ENCODE assay signal across 1 cellular context in the genomic region with DNA sequence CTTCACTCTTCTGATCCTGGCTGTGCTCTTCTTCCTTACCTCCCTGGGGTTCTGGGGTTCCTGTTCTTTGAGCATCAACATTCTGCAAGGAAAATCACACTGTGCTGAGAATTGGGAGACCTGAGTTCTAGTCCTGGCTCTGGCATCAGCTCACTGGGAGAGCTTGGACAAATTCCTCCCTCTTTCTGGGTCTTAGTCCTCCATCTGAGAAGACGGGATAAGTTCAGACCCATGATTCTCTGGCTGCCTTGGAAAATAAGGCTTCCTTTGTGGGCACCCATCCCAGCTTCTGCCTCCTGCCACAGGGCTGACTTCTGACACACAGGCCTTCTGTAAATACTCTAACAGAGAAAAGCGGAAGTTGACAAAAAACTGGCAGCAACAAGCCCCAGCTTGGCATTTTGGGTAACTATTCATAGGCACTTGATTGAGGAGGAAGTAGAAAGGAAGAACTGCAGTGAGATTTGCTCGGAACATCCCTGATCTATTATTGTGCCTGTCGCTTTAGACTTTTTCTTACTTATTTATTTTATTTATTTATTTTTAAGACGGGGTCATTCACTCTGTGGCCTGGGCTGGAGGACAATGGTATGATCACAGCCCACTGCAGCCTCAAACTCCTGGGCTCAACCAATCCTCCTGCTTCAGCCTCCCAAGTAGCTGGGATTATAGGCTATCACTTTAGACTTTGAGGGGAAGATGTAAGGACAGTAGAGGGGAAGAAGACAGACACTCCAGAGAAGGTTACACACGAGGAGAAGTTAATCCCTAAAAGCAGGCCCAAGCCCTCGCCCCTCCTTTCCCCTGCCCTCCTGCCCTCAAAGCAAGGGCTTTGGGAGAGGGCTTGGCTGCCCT.
TF ChIP-seq lines count a peak whose summit lies in the region.

No MANE protein-coding gene starts in this region.

TF ChIP-seq in GM12878, 131 proteins besides CTCF, POLR2A, EP300 and RAD21 (continued from another document and continues in another):
- no peak for TF ChIP-seq TCF12 (IDR thresholded peaks at IDR 0.05; ENCODE audit: low read depth, low read length)
- TF ChIP-seq, protein P1, sequence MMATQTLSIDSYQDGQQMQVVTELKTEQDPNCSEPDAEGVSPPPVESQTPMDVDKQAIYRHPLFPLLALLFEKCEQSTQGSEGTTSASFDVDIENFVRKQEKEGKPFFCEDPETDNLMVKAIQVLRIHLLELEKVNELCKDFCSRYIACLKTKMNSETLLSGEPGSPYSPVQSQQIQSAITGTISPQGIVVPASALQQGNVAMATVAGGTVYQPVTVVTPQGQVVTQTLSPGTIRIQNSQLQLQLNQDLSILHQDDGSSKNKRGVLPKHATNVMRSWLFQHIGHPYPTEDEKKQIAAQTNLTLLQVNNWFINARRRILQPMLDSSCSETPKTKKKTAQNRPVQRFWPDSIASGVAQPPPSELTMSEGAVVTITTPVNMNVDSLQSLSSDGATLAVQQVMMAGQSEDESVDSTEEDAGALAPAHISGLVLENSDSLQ (IDR thresholded peaks at IDR 0.05), result peak; percentile 47; the same call in 1 of the 2 replicates
- TF ChIP-seq, protein P2, sequence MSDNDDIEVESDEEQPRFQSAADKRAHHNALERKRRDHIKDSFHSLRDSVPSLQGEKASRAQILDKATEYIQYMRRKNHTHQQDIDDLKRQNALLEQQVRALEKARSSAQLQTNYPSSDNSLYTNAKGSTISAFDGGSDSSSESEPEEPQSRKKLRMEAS (IDR thresholded peaks at IDR 0.05; ENCODE audit: low read depth, low read length), result no peak
- TF ChIP-seq, protein P3, sequence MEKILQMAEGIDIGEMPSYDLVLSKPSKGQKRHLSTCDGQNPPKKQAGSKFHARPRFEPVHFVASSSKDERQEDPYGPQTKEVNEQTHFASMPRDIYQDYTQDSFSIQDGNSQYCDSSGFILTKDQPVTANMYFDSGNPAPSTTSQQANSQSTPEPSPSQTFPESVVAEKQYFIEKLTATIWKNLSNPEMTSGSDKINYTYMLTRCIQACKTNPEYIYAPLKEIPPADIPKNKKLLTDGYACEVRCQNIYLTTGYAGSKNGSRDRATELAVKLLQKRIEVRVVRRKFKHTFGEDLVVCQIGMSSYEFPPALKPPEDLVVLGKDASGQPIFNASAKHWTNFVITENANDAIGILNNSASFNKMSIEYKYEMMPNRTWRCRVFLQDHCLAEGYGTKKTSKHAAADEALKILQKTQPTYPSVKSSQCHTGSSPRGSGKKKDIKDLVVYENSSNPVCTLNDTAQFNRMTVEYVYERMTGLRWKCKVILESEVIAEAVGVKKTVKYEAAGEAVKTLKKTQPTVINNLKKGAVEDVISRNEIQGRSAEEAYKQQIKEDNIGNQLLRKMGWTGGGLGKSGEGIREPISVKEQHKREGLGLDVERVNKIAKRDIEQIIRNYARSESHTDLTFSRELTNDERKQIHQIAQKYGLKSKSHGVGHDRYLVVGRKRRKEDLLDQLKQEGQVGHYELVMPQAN (conservative IDR thresholded peaks at IDR 0.05), result no peak
- TF ChIP-seq, protein P4, sequence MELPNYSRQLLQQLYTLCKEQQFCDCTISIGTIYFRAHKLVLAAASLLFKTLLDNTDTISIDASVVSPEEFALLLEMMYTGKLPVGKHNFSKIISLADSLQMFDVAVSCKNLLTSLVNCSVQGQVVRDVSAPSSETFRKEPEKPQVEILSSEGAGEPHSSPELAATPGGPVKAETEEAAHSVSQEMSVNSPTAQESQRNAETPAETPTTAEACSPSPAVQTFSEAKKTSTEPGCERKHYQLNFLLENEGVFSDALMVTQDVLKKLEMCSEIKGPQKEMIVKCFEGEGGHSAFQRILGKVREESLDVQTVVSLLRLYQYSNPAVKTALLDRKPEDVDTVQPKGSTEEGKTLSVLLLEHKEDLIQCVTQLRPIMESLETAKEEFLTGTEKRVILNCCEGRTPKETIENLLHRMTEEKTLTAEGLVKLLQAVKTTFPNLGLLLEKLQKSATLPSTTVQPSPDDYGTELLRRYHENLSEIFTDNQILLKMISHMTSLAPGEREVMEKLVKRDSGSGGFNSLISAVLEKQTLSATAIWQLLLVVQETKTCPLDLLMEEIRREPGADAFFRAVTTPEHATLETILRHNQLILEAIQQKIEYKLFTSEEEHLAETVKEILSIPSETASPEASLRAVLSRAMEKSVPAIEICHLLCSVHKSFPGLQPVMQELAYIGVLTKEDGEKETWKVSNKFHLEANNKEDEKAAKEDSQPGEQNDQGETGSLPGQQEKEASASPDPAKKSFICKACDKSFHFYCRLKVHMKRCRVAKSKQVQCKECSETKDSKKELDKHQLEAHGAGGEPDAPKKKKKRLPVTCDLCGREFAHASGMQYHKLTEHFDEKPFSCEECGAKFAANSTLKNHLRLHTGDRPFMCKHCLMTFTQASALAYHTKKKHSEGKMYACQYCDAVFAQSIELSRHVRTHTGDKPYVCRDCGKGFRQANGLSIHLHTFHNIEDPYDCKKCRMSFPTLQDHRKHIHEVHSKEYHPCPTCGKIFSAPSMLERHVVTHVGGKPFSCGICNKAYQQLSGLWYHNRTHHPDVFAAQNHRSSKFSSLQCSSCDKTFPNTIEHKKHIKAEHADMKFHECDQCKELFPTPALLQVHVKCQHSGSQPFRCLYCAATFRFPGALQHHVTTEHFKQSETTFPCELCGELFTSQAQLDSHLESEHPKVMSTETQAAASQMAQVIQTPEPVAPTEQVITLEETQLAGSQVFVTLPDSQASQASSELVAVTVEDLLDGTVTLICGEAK (IDR thresholded peaks at IDR 0.05; ENCODE audit: borderline replicate concordance), result peak; percentile 47; the same call in 1 of the 2 replicates
- TF ChIP-seq PAX5 (IDR thresholded peaks at IDR 0.05; ENCODE audit: borderline replicate concordance, low read depth, low read length), result no peak
- peak; percentile 46; the same call in 1 of the 2 replicates for TF ChIP-seq GABPA (IDR thresholded peaks at IDR 0.05; ENCODE audit: low read depth)
- no peak for TF ChIP-seq RCOR1 (conservative IDR thresholded peaks at IDR 0.05; ENCODE audit: low read depth, low read length)
- no peak for TF ChIP-seq SIN3A (IDR thresholded peaks at IDR 0.05; ENCODE audit: low read depth, low read length)
- no peak for TF ChIP-seq TBL1XR1 (IDR thresholded peaks at IDR 0.05; ENCODE audit: low read depth, low read length)
- no peak for TF ChIP-seq DPF2 (IDR thresholded peaks at IDR 0.05)
- no peak for TF ChIP-seq HDAC6 (IDR thresholded peaks at IDR 0.05; ENCODE audit: unreplicated experiment)
- TF ChIP-seq, protein P5, sequence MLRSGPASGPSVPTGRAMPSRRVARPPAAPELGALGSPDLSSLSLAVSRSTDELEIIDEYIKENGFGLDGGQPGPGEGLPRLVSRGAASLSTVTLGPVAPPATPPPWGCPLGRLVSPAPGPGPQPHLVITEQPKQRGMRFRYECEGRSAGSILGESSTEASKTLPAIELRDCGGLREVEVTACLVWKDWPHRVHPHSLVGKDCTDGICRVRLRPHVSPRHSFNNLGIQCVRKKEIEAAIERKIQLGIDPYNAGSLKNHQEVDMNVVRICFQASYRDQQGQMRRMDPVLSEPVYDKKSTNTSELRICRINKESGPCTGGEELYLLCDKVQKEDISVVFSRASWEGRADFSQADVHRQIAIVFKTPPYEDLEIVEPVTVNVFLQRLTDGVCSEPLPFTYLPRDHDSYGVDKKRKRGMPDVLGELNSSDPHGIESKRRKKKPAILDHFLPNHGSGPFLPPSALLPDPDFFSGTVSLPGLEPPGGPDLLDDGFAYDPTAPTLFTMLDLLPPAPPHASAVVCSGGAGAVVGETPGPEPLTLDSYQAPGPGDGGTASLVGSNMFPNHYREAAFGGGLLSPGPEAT (IDR thresholded peaks at IDR 0.05; ENCODE audit: low read depth), result peak; percentile 40; the same call in 1 of the 2 replicates
- TF ChIP-seq BRCA1 (IDR thresholded peaks at IDR 0.05; ENCODE audit: low read depth, low read length), result no peak
- TF ChIP-seq, protein P6, sequence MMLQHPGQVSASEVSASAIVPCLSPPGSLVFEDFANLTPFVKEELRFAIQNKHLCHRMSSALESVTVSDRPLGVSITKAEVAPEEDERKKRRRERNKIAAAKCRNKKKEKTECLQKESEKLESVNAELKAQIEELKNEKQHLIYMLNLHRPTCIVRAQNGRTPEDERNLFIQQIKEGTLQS (IDR thresholded peaks at IDR 0.05; ENCODE audit: borderline replicate concordance, extremely low read depth, low read depth, low read length), result no peak
- TF ChIP-seq ZNF274 (IDR thresholded peaks at IDR 0.05; ENCODE audit: insufficient read depth, insufficient read length), result no peak
- TF ChIP-seq TCF7 (IDR thresholded peaks at IDR 0.05; ENCODE audit: borderline replicate concordance), result no peak
- TF ChIP-seq NBN (IDR thresholded peaks at IDR 0.05), result peak; percentile 61
- no peak for TF ChIP-seq CEBPB (IDR thresholded peaks at IDR 0.05; ENCODE audit: borderline replicate concordance in 1 of 2, low read depth in 2 of 2, low read length in 2 of 2)
- no peak for TF ChIP-seq SP1 (IDR thresholded peaks at IDR 0.05; ENCODE audit: low read depth, low read length)
- no peak for TF ChIP-seq POLR2AphosphoS2 (IDR thresholded peaks at IDR 0.05; ENCODE audit: low read depth, low read length)
- TF ChIP-seq BACH1 (IDR thresholded peaks at IDR 0.05; ENCODE audit: borderline replicate concordance), result no peak
- TF ChIP-seq LARP7 (IDR thresholded peaks at IDR 0.05), result no peak
- TF ChIP-seq SIX5 (IDR thresholded peaks at IDR 0.05; ENCODE audit: low read depth, low read length, severe bottlenecking), result no peak
- TF ChIP-seq RAD51 (IDR thresholded peaks at IDR 0.05), result no peak
- TF ChIP-seq, protein P7, sequence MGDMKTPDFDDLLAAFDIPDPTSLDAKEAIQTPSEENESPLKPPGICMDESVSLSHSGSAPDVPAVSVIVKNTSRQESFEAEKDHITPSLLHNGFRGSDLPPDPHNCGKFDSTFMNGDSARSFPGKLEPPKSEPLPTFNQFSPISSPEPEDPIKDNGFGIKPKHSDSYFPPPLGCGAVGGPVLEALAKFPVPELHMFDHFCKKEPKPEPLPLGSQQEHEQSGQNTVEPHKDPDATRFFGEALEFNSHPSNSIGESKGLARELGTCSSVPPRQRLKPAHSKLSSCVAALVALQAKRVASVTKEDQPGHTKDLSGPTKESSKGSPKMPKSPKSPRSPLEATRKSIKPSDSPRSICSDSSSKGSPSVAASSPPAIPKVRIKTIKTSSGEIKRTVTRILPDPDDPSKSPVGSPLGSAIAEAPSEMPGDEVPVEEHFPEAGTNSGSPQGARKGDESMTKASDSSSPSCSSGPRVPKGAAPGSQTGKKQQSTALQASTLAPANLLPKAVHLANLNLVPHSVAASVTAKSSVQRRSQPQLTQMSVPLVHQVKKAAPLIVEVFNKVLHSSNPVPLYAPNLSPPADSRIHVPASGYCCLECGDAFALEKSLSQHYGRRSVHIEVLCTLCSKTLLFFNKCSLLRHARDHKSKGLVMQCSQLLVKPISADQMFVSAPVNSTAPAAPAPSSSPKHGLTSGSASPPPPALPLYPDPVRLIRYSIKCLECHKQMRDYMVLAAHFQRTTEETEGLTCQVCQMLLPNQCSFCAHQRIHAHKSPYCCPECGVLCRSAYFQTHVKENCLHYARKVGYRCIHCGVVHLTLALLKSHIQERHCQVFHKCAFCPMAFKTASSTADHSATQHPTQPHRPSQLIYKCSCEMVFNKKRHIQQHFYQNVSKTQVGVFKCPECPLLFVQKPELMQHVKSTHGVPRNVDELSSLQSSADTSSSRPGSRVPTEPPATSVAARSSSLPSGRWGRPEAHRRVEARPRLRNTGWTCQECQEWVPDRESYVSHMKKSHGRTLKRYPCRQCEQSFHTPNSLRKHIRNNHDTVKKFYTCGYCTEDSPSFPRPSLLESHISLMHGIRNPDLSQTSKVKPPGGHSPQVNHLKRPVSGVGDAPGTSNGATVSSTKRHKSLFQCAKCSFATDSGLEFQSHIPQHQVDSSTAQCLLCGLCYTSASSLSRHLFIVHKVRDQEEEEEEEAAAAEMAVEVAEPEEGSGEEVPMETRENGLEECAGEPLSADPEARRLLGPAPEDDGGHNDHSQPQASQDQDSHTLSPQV (IDR thresholded peaks at IDR 0.05), result peak; percentile 56; the same call in 1 of the 2 replicates
- no peak; the same call in 1 of the 2 replicates for TF ChIP-seq FOXK2 (IDR thresholded peaks at IDR 0.05)
- TF ChIP-seq ATF7 (IDR thresholded peaks at IDR 0.05; ENCODE audit: low read depth), result 0 out of 2 replicates have a peak, but pooled peaks have one; percentile 14
- TF ChIP-seq EED (IDR thresholded peaks at IDR 0.05; ENCODE audit: low read depth), result no peak
- TF ChIP-seq, protein P8, sequence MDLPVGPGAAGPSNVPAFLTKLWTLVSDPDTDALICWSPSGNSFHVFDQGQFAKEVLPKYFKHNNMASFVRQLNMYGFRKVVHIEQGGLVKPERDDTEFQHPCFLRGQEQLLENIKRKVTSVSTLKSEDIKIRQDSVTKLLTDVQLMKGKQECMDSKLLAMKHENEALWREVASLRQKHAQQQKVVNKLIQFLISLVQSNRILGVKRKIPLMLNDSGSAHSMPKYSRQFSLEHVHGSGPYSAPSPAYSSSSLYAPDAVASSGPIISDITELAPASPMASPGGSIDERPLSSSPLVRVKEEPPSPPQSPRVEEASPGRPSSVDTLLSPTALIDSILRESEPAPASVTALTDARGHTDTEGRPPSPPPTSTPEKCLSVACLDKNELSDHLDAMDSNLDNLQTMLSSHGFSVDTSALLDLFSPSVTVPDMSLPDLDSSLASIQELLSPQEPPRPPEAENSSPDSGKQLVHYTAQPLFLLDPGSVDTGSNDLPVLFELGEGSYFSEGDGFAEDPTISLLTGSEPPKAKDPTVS (IDR thresholded peaks at IDR 0.05; ENCODE audit: low read depth, low read length), result no peak
- TF ChIP-seq MTA3 (IDR thresholded peaks at IDR 0.05; ENCODE audit: borderline replicate concordance, low read length), result no peak
- TF ChIP-seq KDM1A (IDR thresholded peaks at IDR 0.05; ENCODE audit: borderline replicate concordance), result no peak
- TF ChIP-seq RB1 (IDR thresholded peaks at IDR 0.05; ENCODE audit: borderline replicate concordance), result no peak
- TF ChIP-seq, protein P9, sequence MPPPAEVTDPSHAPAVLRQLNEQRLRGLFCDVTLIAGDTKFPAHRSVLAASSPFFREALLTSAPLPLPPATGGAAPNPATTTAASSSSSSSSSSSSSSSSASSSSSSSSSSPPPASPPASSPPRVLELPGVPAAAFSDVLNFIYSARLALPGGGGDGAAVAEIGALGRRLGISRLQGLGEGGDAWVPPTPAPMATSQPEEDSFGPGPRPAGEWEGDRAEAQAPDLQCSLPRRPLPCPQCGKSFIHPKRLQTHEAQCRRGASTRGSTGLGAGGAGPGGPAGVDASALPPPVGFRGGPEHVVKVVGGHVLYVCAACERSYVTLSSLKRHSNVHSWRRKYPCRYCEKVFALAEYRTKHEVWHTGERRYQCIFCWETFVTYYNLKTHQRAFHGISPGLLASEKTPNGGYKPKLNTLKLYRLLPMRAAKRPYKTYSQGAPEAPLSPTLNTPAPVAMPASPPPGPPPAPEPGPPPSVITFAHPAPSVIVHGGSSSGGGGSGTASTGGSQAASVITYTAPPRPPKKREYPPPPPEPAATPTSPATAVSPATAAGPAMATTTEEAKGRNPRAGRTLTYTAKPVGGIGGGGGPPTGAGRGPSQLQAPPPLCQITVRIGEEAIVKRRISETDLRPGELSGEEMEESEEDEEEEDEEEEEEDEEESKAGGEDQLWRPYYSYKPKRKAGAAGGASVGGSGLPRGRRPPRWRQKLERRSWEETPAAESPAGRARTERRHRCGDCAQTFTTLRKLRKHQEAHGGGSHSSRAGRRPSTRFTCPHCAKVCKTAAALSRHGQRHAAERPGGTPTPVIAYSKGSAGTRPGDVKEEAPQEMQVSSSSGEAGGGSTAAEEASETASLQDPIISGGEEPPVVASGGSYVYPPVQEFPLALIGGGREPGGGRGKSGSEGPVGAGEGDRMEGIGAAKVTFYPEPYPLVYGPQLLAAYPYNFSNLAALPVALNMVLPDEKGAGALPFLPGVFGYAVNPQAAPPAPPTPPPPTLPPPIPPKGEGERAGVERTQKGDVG (CRISPR knock-in tag; IDR thresholded peaks at IDR 0.05), result no peak
- TF ChIP-seq YY1 (IDR thresholded peaks at IDR 0.05; ENCODE audit: low read depth, low read length), result 0 out of 2 replicates have a peak, but pooled peaks have one; percentile 15
- TF ChIP-seq TCF3 (IDR thresholded peaks at IDR 0.05; ENCODE audit: borderline replicate concordance, insufficient read depth, low read depth, low read length), result no peak
- 0 out of 2 replicates have a peak, but pooled peaks have one; percentile 17 for TF ChIP-seq TARDBP (IDR thresholded peaks at IDR 0.05; ENCODE audit: borderline replicate concordance)
- TF ChIP-seq CBX3 (IDR thresholded peaks at IDR 0.05; ENCODE audit: borderline replicate concordance, low read depth), result no peak
- TF ChIP-seq ZNF622 (IDR thresholded peaks at IDR 0.05), result no peak
